ENCODE assay signal across 28 cellular contexts in the genomic region with DNA sequence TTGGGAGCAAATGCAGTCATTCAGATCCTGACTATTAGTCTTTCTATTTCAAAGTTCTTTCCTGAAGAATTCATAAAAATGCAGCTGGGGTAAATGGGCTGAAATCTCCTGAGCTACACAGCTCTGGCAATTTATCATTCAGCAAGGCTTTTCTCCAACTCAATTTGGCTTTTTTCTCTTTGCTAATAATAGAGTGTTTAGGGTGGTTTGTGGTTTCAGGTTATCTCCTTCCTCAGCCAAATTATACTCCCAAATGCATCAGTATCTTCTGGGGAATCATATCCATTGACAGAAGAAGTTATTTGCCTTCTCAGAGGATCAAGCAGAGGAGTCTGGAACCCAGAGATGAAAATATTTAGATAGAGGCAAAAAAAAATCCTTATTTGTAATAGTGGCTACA.
"Had no signal": no experiment of that assay in that cellular context is flagged by ENCODE, and none has a peak within 500 bp of the region (broad histone marks: within the 10 kb centered on the region; RNA-seq: fewer than 3 reads in every experiment).

No MANE protein-coding gene starts in this region.

- H3K4me2 ChIP-seq: smooth muscle cell had no signal

- DNase-seq: dorsolateral prefrontal cortex; effector CD4-positive, alpha-beta T cell; foreskin fibroblast; heart right ventricle; hippocampal formation; islet precursor cell; midbrain; naive thymus-derived CD4-positive, alpha-beta T cell; nephron progenitor cell; nucleus accumbens; ovary; posterior cingulate gyrus; right lobe of liver; stimulated activated CD4-positive, alpha-beta T cell treated with anti-CD3 and anti-CD28 coated beads, Interleukin-12 subunit alpha, Interleukin-12 subunit beta, amount 100 ng/mL, for 4 hours; stimulated activated CD4-positive, alpha-beta T cell treated with anti-CD3 and anti-CD28 coated beads, Interleukin-1b, Interleukin-23, amount 100 ng/mL, for 48 hours; stimulated activated CD4-positive, alpha-beta T cell treated with anti-CD3 and anti-CD28 coated beads, Interleukin-4, amount 100 ng/mL, for 1 hour; stimulated activated CD8-positive, alpha-beta memory T cell treated with anti-CD3 and anti-CD28 coated beads, Interleukin-4, amount 100 ng/mL, for 48 hours; stimulated activated naive CD4-positive, alpha-beta T cell; stimulated activated naive CD8-positive, alpha-beta T cell treated with anti-CD3 and anti-CD28 coated beads, Interleukin-15, amount 100 ng/mL, for 72 hours; transverse colon; upper lobe of right lung had no signal

- H3K27ac ChIP-seq: dorsolateral prefrontal cortex, gastroesophageal sphincter, ovary, right lobe of liver, suprapubic skin, transverse colon, upper lobe of right lung, vagina had no signal

- H3K4me1 Mint-ChIP-seq: memory B cell; naive thymus-derived CD4-positive, alpha-beta T cell; stimulated activated naive CD8-positive, alpha-beta T cell treated with anti-CD3 and anti-CD28 coated beads, Interleukin-15, amount 100 ng/mL, for 72 hours had no signal

- H3K4me1 ChIP-seq: right lobe of liver, upper lobe of right lung had no signal

- ATAC-seq: gastroesophageal sphincter; naive thymus-derived CD4-positive, alpha-beta T cell; right lobe of liver; stimulated activated naive CD8-positive, alpha-beta T cell treated with anti-CD3 and anti-CD28 coated beads, Interleukin-15, amount 100 ng/mL, for 72 hours; upper lobe of right lung had no signal

- FAIRE-seq: colon had no signal

- H3K27ac Mint-ChIP-seq: memory B cell; naive thymus-derived CD4-positive, alpha-beta T cell; nephron progenitor cell; stimulated activated naive CD8-positive, alpha-beta T cell treated with anti-CD3 and anti-CD28 coated beads, Interleukin-15, amount 100 ng/mL, for 72 hours had no signal

- H3K27me3 Mint-ChIP-seq: stimulated activated naive CD8-positive, alpha-beta T cell treated with anti-CD3 and anti-CD28 coated beads, Interleukin-15, amount 100 ng/mL, for 72 hours had no signal

- H3K36me3 ChIP-seq: gastroesophageal sphincter, heart right ventricle, ovary, right lobe of liver, suprapubic skin, transverse colon, upper lobe of right lung, vagina had no signal

- H3K36me3 Mint-ChIP-seq: memory B cell; naive thymus-derived CD4-positive, alpha-beta T cell had no signal

- H3K4me3 ChIP-seq: dorsolateral prefrontal cortex, gastroesophageal sphincter, heart right ventricle, lung, ovary, right lobe of liver, smooth muscle cell, suprapubic skin, transverse colon, upper lobe of right lung, vagina had no signal

- H3K4me3 Mint-ChIP-seq: memory B cell; naive thymus-derived CD4-positive, alpha-beta T cell; nephron progenitor cell; stimulated activated naive CD8-positive, alpha-beta T cell treated with anti-CD3 and anti-CD28 coated beads, Interleukin-15, amount 100 ng/mL, for 72 hours had no signal

- H3K9me3 ChIP-seq: gastroesophageal sphincter, heart right ventricle, ovary, right lobe of liver, suprapubic skin, transverse colon, upper lobe of right lung, vagina had no signal

- H3K9me3 Mint-ChIP-seq: memory B cell; nephron progenitor cell; stimulated activated naive CD8-positive, alpha-beta T cell treated with anti-CD3 and anti-CD28 coated beads, Interleukin-15, amount 100 ng/mL, for 72 hours had no signal

- H3K27me3 ChIP-seq: dorsolateral prefrontal cortex, gastroesophageal sphincter, heart right ventricle, ovary, right lobe of liver, suprapubic skin, transverse colon, upper lobe of right lung, vagina had no signal
